Comparison of ENCODE assay signal across 26 cellular contexts in the genomic region with DNA sequence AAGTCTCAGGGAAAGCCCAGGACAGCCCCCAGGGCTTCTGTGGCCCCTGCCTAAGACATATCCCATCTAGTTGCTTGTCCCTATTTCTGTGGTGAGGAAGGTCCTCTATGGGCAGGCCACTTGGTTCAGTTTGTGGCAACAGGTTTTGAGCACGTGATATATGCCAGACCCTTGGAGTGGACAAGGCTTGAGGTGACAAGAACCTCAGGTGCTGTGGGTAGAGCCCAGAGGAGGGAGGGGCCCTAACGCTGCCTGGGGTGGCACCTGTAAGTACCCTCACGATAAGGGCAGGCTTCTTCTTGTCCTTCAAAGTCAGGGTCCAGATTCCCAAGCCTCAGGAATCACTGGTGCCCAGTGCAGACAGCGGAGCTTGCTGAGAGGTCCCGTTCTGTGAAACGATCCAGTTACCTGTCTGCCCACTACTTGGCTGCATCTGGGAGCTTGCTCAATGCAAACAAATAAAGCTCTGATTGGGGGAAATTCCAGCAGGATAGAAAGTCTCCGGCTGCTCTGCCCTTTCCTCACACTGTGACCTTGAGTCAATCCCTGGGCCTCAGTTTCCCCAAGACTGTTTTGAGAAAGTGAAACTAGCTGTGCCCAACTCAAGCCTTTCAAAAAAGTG. TPM values are rescaled to one million over a fixed set of nuclear protein-coding genes. Genes with fewer than 3 reads are reported as not detected.
DNase-seq lines count a peak whose midpoint lies in the region; ATAC-seq, FAIRE-seq and TF ChIP-seq lines count a peak whose summit lies in the region.
"Had no signal": no experiment of that assay in that cellular context is flagged by ENCODE, and none has a peak within 500 bp of the region (broad histone marks: within the 10 kb centered on the region; RNA-seq: fewer than 3 reads in every experiment).

No MANE protein-coding gene starts in this region.

- WGBS in A549 (ENCODE audit: missing lambda C conversion rate): 12% methylated on average over 6 of the region's 7 CpGs
- WGBS in HUES64: 51% methylated on average over 7 of the region's 7 CpGs
- 80% methylated on average over 1 of the region's 7 CpGs for WGBS in esophagus muscularis mucosa

- no peak for FAIRE-seq in A549 (lab: Jason Lieb, UNC)
- FAIRE-seq: A204.1, GM12878 had no signal

- H3K4me1 ChIP-seq in A549 (no peaks in the 10 kb centered on the region), HUES64 (ENCODE audit: insufficient read depth, low read length) (peaks cover 6% of the 10 kb centered on the region), esophagus muscularis mucosa (peaks cover 6 to 16% (median 14%) of the 10 kb centered on the region in 4 donors), rectal smooth muscle tissue (ENCODE audit: control insufficient read depth, insufficient read depth, low read length) (peaks cover 3% of the 10 kb centered on the region)

- H3K27me3 ChIP-seq in HUES64 (ENCODE audit: insufficient read depth, low read length) (no peaks in the 10 kb centered on the region), esophagus muscularis mucosa (no peaks in the 10 kb centered on the region), rectal smooth muscle tissue (ENCODE audit: control insufficient read depth, insufficient read depth, low read length) (peaks cover 3% of the 10 kb centered on the region)
- H3K27me3 ChIP-seq: esophagus squamous epithelium had no signal

- CTCF ChIA-PET in A549 (lab: Yijun Ruan, JAX): interaction anchor here (0.7 to 1.2 kb wide), 2 partner anchors 12 to 224 kb away, joined by 3 read pairs; no protein-coding TSS in a partner anchor

- H3K4me2 ChIP-seq in A549: peak overlapping the region; percentile 62

- TF ChIP-seq RAD21 in A549 (conservative IDR thresholded peaks at IDR 0.05 in 1 of 2, IDR thresholded peaks at IDR 0.05 in 1 of 2): no peak

- H3K9me3 ChIP-seq in A549: peaks cover 11% of the 10 kb centered on the region; the same call in 1 of the 3 replicates
- H3K9me3 ChIP-seq in HUES64 (ENCODE audit: insufficient read depth, low read depth, low read length): no peaks in the 10 kb centered on the region
- H3K9me3 ChIP-seq in esophagus muscularis mucosa: no peaks in the 10 kb centered on the region
- H3K9me3 ChIP-seq: neutrophil had no signal

- DNase-seq in A549 (ENCODE audit: low read depth in 1 of 2, low spot score in 1 of 2) (no peak), esophagus muscularis mucosa (ENCODE audit: extremely low spot score) (no peak), NCI-H345 treated with DMSO at 0.1 percent for 48 hours (lab: John Stamatoyannopoulos, UW; ENCODE audit: unreplicated experiment) (no peak), NOMO-1 (lab: John Stamatoyannopoulos, UW; ENCODE audit: unreplicated experiment in 2 of 2) (no peak), amniotic stem cell (lab: John Stamatoyannopoulos, UW) (no peak), nucleus accumbens (lab: John Stamatoyannopoulos, UW) (no peak)
- DNase-seq: activated CD4-positive, alpha-beta T cell treated with anti-CD3 and anti-CD28 coated beads, Interleukin-2, amount 10 ng/mL, durations not matched to agents 24 days and 14 days; activated CD8-positive, alpha-beta memory T cell treated with anti-CD3 and anti-CD28 coated beads, Interleukin-2, amount 50 U/mL, for 48 hours; caudate nucleus; DMS 273 treated with DMSO at 0.1 percent for 48 hours; esophagus squamous epithelium; KG1; left ventricle myocardium superior; NCI-H2029 treated with DMSO at 0.1 percent for 48 hours; NCI-H510A treated with DMSO at 0.1 percent for 48 hours; stimulated activated naive CD4-positive, alpha-beta T cell had no signal

- TF ChIP-seq CTCF in A549 (IDR thresholded peaks at IDR 0.05) (no peak), esophagus muscularis mucosa (IDR thresholded peaks at IDR 0.05) (no peak)

- no peak overlapping the region for H3K9ac ChIP-seq in HUES64 (ENCODE audit: low read depth, low read length)
- H3K9ac ChIP-seq in rectal smooth muscle tissue (ENCODE audit: low read length): no peak overlapping the region

- H3K36me3 ChIP-seq in HUES64 (ENCODE audit: insufficient read depth, low read length): no peaks in the 10 kb centered on the region
- no peaks in the 10 kb centered on the region for H3K36me3 ChIP-seq in esophagus muscularis mucosa
- H3K36me3 ChIP-seq in rectal smooth muscle tissue (ENCODE audit: control insufficient read depth, insufficient read depth, low read length): no peaks in the 10 kb centered on the region
- H3K36me3 ChIP-seq: esophagus squamous epithelium, neutrophil had no signal

- no peak for ATAC-seq in A549
- ATAC-seq: GM12878, Right ventricle myocardium inferior had no signal

- intact Hi-C loops in esophagus muscularis mucosa (cut with DNase I): no loop called here

- H3K27ac ChIP-seq in A549 (no peak overlapping the region), HUES64 (ENCODE audit: low read depth, low read length) (peak overlapping the region; percentile 5; the same call in 1 of the 2 replicates), esophagus muscularis mucosa (replicated peaks in 1 of 4) (no peak overlapping the region), rectal smooth muscle tissue (ENCODE audit: low read depth, low read length) (no peak overlapping the region)
- H3K27ac ChIP-seq: neutrophil had no signal

- no peak overlapping the region for H3K4me3 ChIP-seq in A549
- H3K4me3 ChIP-seq in HUES64 (ENCODE audit: low read length): no peak overlapping the region
- H3K4me3 ChIP-seq in esophagus muscularis mucosa: peak overlapping the region; percentile 7 to 42 (median 27)
- H3K4me3 ChIP-seq in rectal smooth muscle tissue (ENCODE audit: low read length): peak overlapping the region; percentile 2
- H3K4me3 ChIP-seq: GM12878 had no signal

- POLR2A ChIA-PET in A549 (lab: Yijun Ruan, JAX): no interaction called here

- TF ChIP-seq EP300 in A549 (IDR thresholded peaks at IDR 0.05) (no peak), esophagus muscularis mucosa (IDR thresholded peaks at IDR 0.05) (no peak)

- TF ChIP-seq POLR2A in A549 (IDR thresholded peaks at IDR 0.05; ENCODE audit: low read length) (no peak), esophagus muscularis mucosa (IDR thresholded peaks at IDR 0.05; ENCODE audit: low read depth) (no peak)

TF ChIP-seq in A549, 52 proteins besides CTCF, POLR2A, EP300 and RAD21:
- TF ChIP-seq MAZ (IDR thresholded peaks at IDR 0.05; ENCODE audit: borderline replicate concordance, low read depth, low read length): no peak

RNA-seq across cellular contexts. Expression of a gene that starts 47.7 kb away (rescaled TPM):
- polyA plus RNA-seq in A549 (2011; rRNA removed) (not detected in 2 replicates), A549 (2017; fragmentation: RNase III; extraction: RNeasy Plus Mini Kit Qiagen cat#74134 plus additional on column Dnase treatment) (not detected in 3 replicates)
- polyA plus RNA-seq in A549 (2012; cell fraction: cytosol; rRNA removed): not detected in 2 replicates
- not detected in 2 replicates for polyA plus RNA-seq in A549 (2012; cell fraction: nucleus; rRNA removed)
- polyA minus RNA-seq in A549 (2011; rRNA and poly(A)+ RNA removed): not detected in 2 replicates
- polyA plus RNA-seq in HUES64 (2013, experiment 1 of 2): 0.95 TPM
- polyA plus RNA-seq in HUES64 (2013, experiment 2 of 2): 2.3 TPM
- total RNA-seq in esophagus muscularis mucosa: not detected
- total RNA-seq: activated CD4-positive, alpha-beta T cell treated with anti-CD3 and anti-CD28 coated beads, Interleukin-2, amount 10 ng/mL, durations not matched to agents 24 days and 14 days; esophagus squamous epithelium; GM12878; left ventricle myocardium superior; mucosa of gallbladder; right cardiac atrium; Right ventricle myocardium inferior; ureter had no signal
- polyA plus RNA-seq: adipose tissue, GM12878, right cardiac atrium had no signal

Comparison
In these comparisons a context has a peak if more than half of its experiments do, and no peak if none do; other contexts are left out.
1. H3K4me3 ChIP-seq: peak in esophagus muscularis mucosa (4 of 4) and rectal smooth muscle tissue (single experiment); none in A549 (single experiment) and HUES64 (single experiment).